ENCODE assay signal across 22 cellular contexts in the genomic region with DNA sequence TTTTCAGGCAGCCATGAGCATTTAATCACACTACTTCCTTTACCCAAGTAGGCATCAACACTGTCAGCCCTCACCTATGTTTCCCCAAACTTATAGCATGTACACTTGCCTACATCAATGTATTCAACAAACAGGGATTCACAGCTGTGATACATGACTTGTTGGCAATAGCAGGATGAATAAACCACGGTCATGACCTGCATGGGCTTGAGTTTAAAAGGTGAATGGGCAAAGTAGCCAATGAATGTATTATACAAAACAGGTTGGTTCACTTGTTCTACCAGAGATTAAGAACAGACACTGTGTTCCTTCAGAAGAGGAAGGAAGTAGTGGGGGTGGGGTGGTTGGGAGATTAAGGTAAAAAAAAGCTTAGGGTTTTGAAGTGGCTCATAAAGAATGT.
"Had no signal": no experiment of that assay in that cellular context is flagged by ENCODE, and none has a peak within 500 bp of the region (broad histone marks: within the 10 kb centered on the region; RNA-seq: fewer than 3 reads in every experiment).

No MANE protein-coding gene starts in this region.

- H3K4me3 ChIP-seq: gastrocnemius medialis, heart right ventricle, spleen, testis, tibial nerve, upper lobe of right lung, vagina had no signal

- H3K36me3 ChIP-seq: gastrocnemius medialis, heart right ventricle, neutrophil, spleen, tibial nerve, upper lobe of right lung, vagina had no signal

- H3K4me1 ChIP-seq: gastrocnemius medialis, spleen, testis, tibial nerve, upper lobe of right lung, vagina had no signal

- H3K27ac ChIP-seq: gastrocnemius medialis, heart right ventricle, neutrophil, spleen, testis, tibial nerve, upper lobe of right lung, vagina had no signal

- ATAC-seq: gastrocnemius medialis; heart right ventricle; left lobe of liver; naive thymus-derived CD8-positive, alpha-beta T cell; sciatic nerve; stimulated activated naive B cell treated with anti-CD40 and anti-IgM and Interleukin-4, amounts not matched to agents 10 μg/mL and 1 μg/mL and 100 μg/mL, for 72 hours; stimulated activated naive CD8-positive, alpha-beta T cell treated with anti-CD3 and anti-CD28 coated beads, Interleukin-15, amount 100 ng/mL, for 72 hours; upper lobe of right lung had no signal

- H3K27me3 ChIP-seq: gastrocnemius medialis, heart right ventricle, neutrophil, spleen, testis, tibial nerve, upper lobe of right lung, vagina had no signal

- H3K9me3 ChIP-seq: gastrocnemius medialis, heart right ventricle, neutrophil, testis, tibial nerve, upper lobe of right lung, vagina had no signal

- DNase-seq: effector CD4-positive, alpha-beta T cell; endodermal cell; gastrocnemius medialis; heart right ventricle; hypothalamus; kidney glomerular epithelial cell; mammary epithelial cell; naive thymus-derived CD8-positive, alpha-beta T cell; posterior cingulate gyrus; spleen; stimulated activated CD4-positive, alpha-beta T cell treated with anti-CD3 and anti-CD28 coated beads, Interleukin-15, amount 100 ng/mL, for 24 hours; stimulated activated CD4-positive, alpha-beta T cell treated with anti-CD3 and anti-CD28 coated beads, Interleukin-1b, Interleukin-23, amount 100 ng/mL, for 48 hours; stimulated activated CD4-positive, alpha-beta T cell treated with anti-CD3 and anti-CD28 coated beads, Interleukin-4, amount 100 ng/mL, for 4 hours; stimulated activated naive B cell treated with anti-CD40 and anti-IgM and Interleukin-4, amounts not matched to agents 10 μg/mL and 1 μg/mL and 100 μg/mL, for 72 hours; stimulated activated naive CD8-positive, alpha-beta T cell treated with anti-CD3 and anti-CD28 coated beads, Interleukin-15, amount 100 ng/mL, for 72 hours; testis; upper lobe of right lung had no signal
